ENCODE assay signal across 20 cellular contexts in genomic region chr16:89101303-89102034, GRCh38. TPM values are rescaled to one million over a fixed set of nuclear protein-coding genes. Genes with fewer than 3 reads are reported as not detected.
DNase-seq lines count a peak whose midpoint lies in the region; ATAC-seq and TF ChIP-seq lines count a peak whose summit lies in the region.
"Had no signal": no experiment of that assay in that cellular context is flagged by ENCODE, and none has a peak within 500 bp of the region (broad histone marks: within the 10 kb centered on the region; RNA-seq: fewer than 3 reads in every experiment).

No MANE protein-coding gene starts in this region.

- POLR2A ChIA-PET in activated naive CD8-positive, alpha-beta T cell treated with anti-CD3 and anti-CD28 coated beads, Interleukin-2, amount 10 ng/mL, durations not matched to agents 7 days and 5 days (lab: Charles Lee): no interaction called here

- H3K9me3 ChIP-seq in right atrium auricular region: no peaks in the 10 kb centered on the region
- no peaks in the 10 kb centered on the region for H3K9me3 ChIP-seq in Peyer's patch
- H3K9me3 ChIP-seq: HAP-1, left ventricle myocardium inferior, spleen had no signal

- H3K36me3 ChIP-seq in right atrium auricular region: peaks cover 29% of the 10 kb centered on the region
- peaks cover 0 to 58% (median 0%) of the 10 kb centered on the region in 3 donors for H3K36me3 ChIP-seq in Peyer's patch

- no peaks in the 10 kb centered on the region for H3K9me3 Mint-ChIP-seq in activated naive CD8-positive, alpha-beta T cell treated with anti-CD3 and anti-CD28 coated beads, Interleukin-2, amount 10 ng/mL, durations not matched to agents 7 days and 5 days
- no peaks in the 10 kb centered on the region for H3K9me3 Mint-ChIP-seq in stimulated activated effector memory CD8-positive, alpha-beta T cell treated with anti-CD3 and anti-CD28 coated beads, Interleukin-12 subunit alpha, Interleukin-12 subunit beta, amount 100 ng/mL, for 72 hours
- H3K9me3 Mint-ChIP-seq: WTC11 had no signal

- DNase-seq in Right ventricle myocardium inferior (ENCODE audit: missing footprints): peak; percentile 43
- DNase-seq in right atrium auricular region (ENCODE audit: low spot score): no peak
- no peak for DNase-seq in Peyer's patch
- DNase-seq in activated naive CD8-positive, alpha-beta T cell treated with anti-CD3 and anti-CD28 coated beads, Interleukin-2, amount 10 ng/mL, durations not matched to agents 7 days and 5 days: no peak
- DNase-seq in stimulated activated effector memory CD8-positive, alpha-beta T cell treated with anti-CD3 and anti-CD28 coated beads, Interleukin-12 subunit alpha, Interleukin-12 subunit beta, amount 100 ng/mL, for 72 hours (ENCODE audit: low spot score in 2 of 2): no peak
- DNase-seq in NCI-H2227 treated with DMSO at 0.1 percent for 48 hours (lab: John Stamatoyannopoulos, UW): no peak
- DNase-seq in mesenteric fat pad (ENCODE audit: low spot score): no peak
- DNase-seq: brain microvascular endothelial cell; cortex of kidney; glutamatergic neuron; left ventricle myocardium inferior; NCI-H1048; NCI-H1930; NCI-H345; PC-9; stimulated activated CD4-positive, alpha-beta T cell treated with anti-CD3 and anti-CD28 coated beads, Interleukin-4, amount 100 ng/mL, for 4 hours had no signal

- TF ChIP-seq CTCF in right atrium auricular region (IDR thresholded peaks at IDR 0.05) (no peak), Peyer's patch (IDR thresholded peaks at IDR 0.05) (no peak)

- H3K36me3 Mint-ChIP-seq in activated naive CD8-positive, alpha-beta T cell treated with anti-CD3 and anti-CD28 coated beads, Interleukin-2, amount 10 ng/mL, durations not matched to agents 7 days and 5 days: peaks cover 14% of the 10 kb centered on the region
- H3K36me3 Mint-ChIP-seq in stimulated activated effector memory CD8-positive, alpha-beta T cell treated with anti-CD3 and anti-CD28 coated beads, Interleukin-12 subunit alpha, Interleukin-12 subunit beta, amount 100 ng/mL, for 72 hours: peaks cover 89% of the 10 kb centered on the region

- intact Hi-C loops in Right ventricle myocardium inferior (cut with DNase I): no loop called here

- H3K27me3 Mint-ChIP-seq in activated naive CD8-positive, alpha-beta T cell treated with anti-CD3 and anti-CD28 coated beads, Interleukin-2, amount 10 ng/mL, durations not matched to agents 7 days and 5 days: no peaks in the 10 kb centered on the region

- no peak for TF ChIP-seq POLR2A in Peyer's patch (IDR thresholded peaks at IDR 0.05)

- no peak overlapping the region for H3K4me3 Mint-ChIP-seq in activated naive CD8-positive, alpha-beta T cell treated with anti-CD3 and anti-CD28 coated beads, Interleukin-2, amount 10 ng/mL, durations not matched to agents 7 days and 5 days
- peak overlapping the region; percentile 24 for H3K4me3 Mint-ChIP-seq in stimulated activated effector memory CD8-positive, alpha-beta T cell treated with anti-CD3 and anti-CD28 coated beads, Interleukin-12 subunit alpha, Interleukin-12 subunit beta, amount 100 ng/mL, for 72 hours
- H3K4me3 Mint-ChIP-seq: WTC11 had no signal

- H3K27ac ChIP-seq in right atrium auricular region (no peak overlapping the region), Peyer's patch (peak overlapping the region in 3 of 4 donors; percentile 63 to 94 (median 85))
- H3K27ac ChIP-seq: brain microvascular endothelial cell, left ventricle myocardium inferior, PC-9 had no signal

- H3K27me3 ChIP-seq in right atrium auricular region: no peaks in the 10 kb centered on the region
- H3K27me3 ChIP-seq in Peyer's patch: no peaks in the 10 kb centered on the region
- H3K27me3 ChIP-seq: brain microvascular endothelial cell, spleen had no signal

- ATAC-seq in Right ventricle myocardium inferior (no peak), GM18498 (IDR thresholded peaks at IDR 0.05; ENCODE audit: unreplicated experiment) (no peak)
- no peak for ATAC-seq in activated naive CD8-positive, alpha-beta T cell treated with anti-CD3 and anti-CD28 coated beads, Interleukin-2, amount 10 ng/mL, durations not matched to agents 7 days and 5 days (ENCODE audit: low read depth)
- ATAC-seq in stimulated activated effector memory CD8-positive, alpha-beta T cell treated with anti-CD3 and anti-CD28 coated beads, Interleukin-12 subunit alpha, Interleukin-12 subunit beta, amount 100 ng/mL, for 72 hours: no peak
- ATAC-seq: WTC11 had no signal

- H3K4me3 ChIP-seq in right atrium auricular region (no peak overlapping the region), Peyer's patch (peak overlapping the region in 2 of 4 donors; percentile 2 to 36)
- H3K4me3 ChIP-seq: HAP-1, left ventricle myocardium inferior, PC-9, spleen had no signal

- H3K27ac Mint-ChIP-seq in activated naive CD8-positive, alpha-beta T cell treated with anti-CD3 and anti-CD28 coated beads, Interleukin-2, amount 10 ng/mL, durations not matched to agents 7 days and 5 days: peak overlapping the region; percentile 21
- H3K27ac Mint-ChIP-seq in stimulated activated effector memory CD8-positive, alpha-beta T cell treated with anti-CD3 and anti-CD28 coated beads, Interleukin-12 subunit alpha, Interleukin-12 subunit beta, amount 100 ng/mL, for 72 hours: peak overlapping the region; percentile 61
- H3K27ac Mint-ChIP-seq: WTC11 had no signal

- peaks cover 33% of the 10 kb centered on the region for H3K4me1 Mint-ChIP-seq in activated naive CD8-positive, alpha-beta T cell treated with anti-CD3 and anti-CD28 coated beads, Interleukin-2, amount 10 ng/mL, durations not matched to agents 7 days and 5 days
- H3K4me1 Mint-ChIP-seq in stimulated activated effector memory CD8-positive, alpha-beta T cell treated with anti-CD3 and anti-CD28 coated beads, Interleukin-12 subunit alpha, Interleukin-12 subunit beta, amount 100 ng/mL, for 72 hours: peaks cover 66% of the 10 kb centered on the region

- H3K4me1 ChIP-seq in right atrium auricular region (peaks cover 0 to 20% of the 10 kb centered on the region in 2 donors), Peyer's patch (peaks cover 19 to 66% (median 28%) of the 10 kb centered on the region in 4 donors)

RNA-seq across cellular contexts. Expression of gene ACSF3, which starts 7.8 kb away (rescaled TPM):
- total RNA-seq in Right ventricle myocardium inferior: 17.0 TPM
- total RNA-seq in right atrium auricular region: 10 to 100 TPM; 13.4 to 15.9 TPM
- 100 to 1,000 TPM in 2 of 4 donors, 10 to 100 TPM in 2; 94.6 to 120 (median 108) TPM for total RNA-seq in Peyer's patch
- 10 to 100 TPM; 53.0 to 53.7 TPM for total RNA-seq in activated naive CD8-positive, alpha-beta T cell treated with anti-CD3 and anti-CD28 coated beads, Interleukin-2, amount 10 ng/mL, durations not matched to agents 7 days and 5 days
- 24.1 TPM for total RNA-seq in mesenteric fat pad

Comparison
In these comparisons a context has a peak if more than half of its experiments do, and no peak if none do; other contexts are left out.
1. H3K27ac ChIP-seq: peak in Peyer's patch (3 of 4); none in right atrium auricular region (0 of 2).